ENCODE assay signal across 2 cellular contexts in the genomic region with DNA sequence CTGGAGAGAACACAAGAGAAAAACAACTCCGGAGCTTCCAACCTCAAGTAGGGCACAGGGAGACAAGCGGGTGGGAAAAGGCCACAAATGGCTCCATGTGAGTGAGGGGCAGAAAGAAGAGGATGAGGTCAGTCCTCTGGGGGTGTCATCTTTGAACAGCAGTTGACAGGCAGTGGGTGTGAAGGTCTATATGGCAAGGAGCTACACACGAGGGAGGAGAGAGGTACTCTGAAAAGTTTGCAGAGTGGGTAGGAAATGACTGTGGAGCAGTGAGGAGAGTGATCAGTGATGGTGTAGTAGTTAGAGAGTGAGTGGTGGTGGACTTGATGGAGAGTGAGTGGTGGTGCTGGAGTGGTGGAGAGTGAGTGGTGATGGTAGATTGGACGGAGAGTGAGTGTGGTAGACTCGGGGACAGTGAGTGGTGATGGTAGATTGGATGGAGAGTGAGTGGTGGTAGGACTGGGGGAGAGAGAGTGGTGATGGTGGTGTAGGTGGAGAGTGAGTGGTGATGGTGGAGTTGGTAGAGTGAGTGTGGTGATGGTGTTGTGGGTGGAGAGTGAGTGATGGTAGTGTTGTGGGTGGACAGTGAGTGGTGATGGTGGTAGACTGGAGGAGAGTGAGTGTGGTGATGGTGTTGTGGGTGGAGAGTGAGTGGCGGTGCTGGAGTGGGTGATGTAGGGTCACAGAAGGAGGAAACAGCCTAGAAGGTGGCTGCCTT.
TF ChIP-seq lines count a peak whose summit lies in the region.

No MANE protein-coding gene starts in this region.

TF ChIP-seq in HEK293, 187 proteins besides CTCF, POLR2A, EP300 and RAD21 (continued from another document and continues in another):
- TF ChIP-seq ZFHX2 (tag by site-specific recombination; conservative IDR thresholded peaks at IDR 0.05) (peak; percentile 100), ZNF473 (tag by site-specific recombination; IDR thresholded peaks at IDR 0.05) (peak; percentile 82; the same call in 1 of the 2 replicates), ZNF785 (tag by site-specific recombination; IDR thresholded peaks at IDR 0.05) (peak; percentile 62; the same call in 1 of the 2 replicates), ZNF433 (tag by site-specific recombination; IDR thresholded peaks at IDR 0.05; ENCODE audit: low read depth) (no peak), SALL2 (tag by site-specific recombination; IDR thresholded peaks at IDR 0.05; ENCODE audit: borderline replicate concordance) (0 out of 2 replicates have a peak, but pooled peaks have one; percentile 53), ZNF423 (tag by site-specific recombination; IDR thresholded peaks at IDR 0.05) (no peak), YY2 (tag by site-specific recombination; IDR thresholded peaks at IDR 0.05) (no peak), ZNF239 (tag by site-specific recombination; IDR thresholded peaks at IDR 0.05) (no peak), ZNF121 (tag by site-specific recombination; IDR thresholded peaks at IDR 0.05) (no peak), MZF1 (tag by site-specific recombination; IDR thresholded peaks at IDR 0.05; ENCODE audit: borderline replicate concordance) (no peak), ZNF544 (tag by site-specific recombination; IDR thresholded peaks at IDR 0.05) (peak; percentile 50; the same call in 1 of the 2 replicates), ZSCAN23 (tag by site-specific recombination; IDR thresholded peaks at IDR 0.05) (peak; percentile 65; the same call in 1 of the 2 replicates), HOXA7 (CRISPR knock-in tag; IDR thresholded peaks at IDR 0.05; ENCODE audit: borderline replicate concordance) (no peak), ZNF214 (tag by site-specific recombination; IDR thresholded peaks at IDR 0.05; ENCODE audit: borderline replicate concordance) (no peak), TRIM28 (IDR thresholded peaks at IDR 0.05; ENCODE audit: borderline replicate concordance, low read length) (no peak), ZNF274 (IDR thresholded peaks at IDR 0.05; ENCODE audit: low read length) (no peak), ZNF274 (tag by site-specific recombination; IDR thresholded peaks at IDR 0.05; ENCODE audit: borderline replicate concordance) (no peak), ZFP69B (tag by site-specific recombination; IDR thresholded peaks at IDR 0.05) (peak; percentile 40; the same call in 1 of the 2 replicates), ZNF169 (tag by site-specific recombination; IDR thresholded peaks at IDR 0.05) (no peak), BCL11B (tag by site-specific recombination; IDR thresholded peaks at IDR 0.05; ENCODE audit: low read depth) (peak; percentile 26; the same call in 1 of the 2 replicates), ZNF707 (tag by site-specific recombination; IDR thresholded peaks at IDR 0.05) (peak; percentile 61; the same call in 1 of the 2 replicates), ZNF146 (tag by site-specific recombination; IDR thresholded peaks at IDR 0.05) (peak; percentile 31), ZNF140 (tag by site-specific recombination; IDR thresholded peaks at IDR 0.05) (no peak), ZBTB17 (tag by site-specific recombination; IDR thresholded peaks at IDR 0.05) (peak; percentile 41; the same call in 1 of the 2 replicates)
- TF ChIP-seq, protein P1, sequence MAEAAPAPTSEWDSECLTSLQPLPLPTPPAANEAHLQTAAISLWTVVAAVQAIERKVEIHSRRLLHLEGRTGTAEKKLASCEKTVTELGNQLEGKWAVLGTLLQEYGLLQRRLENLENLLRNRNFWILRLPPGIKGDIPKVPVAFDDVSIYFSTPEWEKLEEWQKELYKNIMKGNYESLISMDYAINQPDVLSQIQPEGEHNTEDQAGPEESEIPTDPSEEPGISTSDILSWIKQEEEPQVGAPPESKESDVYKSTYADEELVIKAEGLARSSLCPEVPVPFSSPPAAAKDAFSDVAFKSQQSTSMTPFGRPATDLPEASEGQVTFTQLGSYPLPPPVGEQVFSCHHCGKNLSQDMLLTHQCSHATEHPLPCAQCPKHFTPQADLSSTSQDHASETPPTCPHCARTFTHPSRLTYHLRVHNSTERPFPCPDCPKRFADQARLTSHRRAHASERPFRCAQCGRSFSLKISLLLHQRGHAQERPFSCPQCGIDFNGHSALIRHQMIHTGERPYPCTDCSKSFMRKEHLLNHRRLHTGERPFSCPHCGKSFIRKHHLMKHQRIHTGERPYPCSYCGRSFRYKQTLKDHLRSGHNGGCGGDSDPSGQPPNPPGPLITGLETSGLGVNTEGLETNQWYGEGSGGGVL (tag by site-specific recombination; IDR thresholded peaks at IDR 0.05) = no peak
- TF ChIP-seq, protein P2, sequence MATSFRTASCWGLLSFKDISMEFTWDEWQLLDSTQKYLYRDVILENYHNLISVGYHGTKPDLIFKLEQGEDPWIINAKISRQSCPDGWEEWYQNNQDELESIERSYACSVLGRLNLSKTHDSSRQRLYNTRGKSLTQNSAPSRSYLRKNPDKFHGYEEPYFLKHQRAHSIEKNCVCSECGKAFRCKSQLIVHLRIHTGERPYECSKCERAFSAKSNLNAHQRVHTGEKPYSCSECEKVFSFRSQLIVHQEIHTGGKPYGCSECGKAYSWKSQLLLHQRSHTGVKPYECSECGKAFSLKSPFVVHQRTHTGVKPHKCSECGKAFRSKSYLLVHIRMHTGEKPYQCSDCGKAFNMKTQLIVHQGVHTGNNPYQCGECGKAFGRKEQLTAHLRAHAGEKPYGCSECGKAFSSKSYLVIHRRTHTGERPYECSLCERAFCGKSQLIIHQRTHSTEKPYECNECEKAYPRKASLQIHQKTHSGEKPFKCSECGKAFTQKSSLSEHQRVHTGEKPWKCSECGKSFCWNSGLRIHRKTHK (tag by site-specific recombination; IDR thresholded peaks at IDR 0.05) = 0 out of 2 replicates have a peak, but pooled peaks have one; percentile 39
- TF ChIP-seq, protein P3, sequence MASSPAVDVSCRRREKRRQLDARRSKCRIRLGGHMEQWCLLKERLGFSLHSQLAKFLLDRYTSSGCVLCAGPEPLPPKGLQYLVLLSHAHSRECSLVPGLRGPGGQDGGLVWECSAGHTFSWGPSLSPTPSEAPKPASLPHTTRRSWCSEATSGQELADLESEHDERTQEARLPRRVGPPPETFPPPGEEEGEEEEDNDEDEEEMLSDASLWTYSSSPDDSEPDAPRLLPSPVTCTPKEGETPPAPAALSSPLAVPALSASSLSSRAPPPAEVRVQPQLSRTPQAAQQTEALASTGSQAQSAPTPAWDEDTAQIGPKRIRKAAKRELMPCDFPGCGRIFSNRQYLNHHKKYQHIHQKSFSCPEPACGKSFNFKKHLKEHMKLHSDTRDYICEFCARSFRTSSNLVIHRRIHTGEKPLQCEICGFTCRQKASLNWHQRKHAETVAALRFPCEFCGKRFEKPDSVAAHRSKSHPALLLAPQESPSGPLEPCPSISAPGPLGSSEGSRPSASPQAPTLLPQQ (tag by site-specific recombination; IDR thresholded peaks at IDR 0.05) = no peak; the same call in 1 of the 2 replicates
- TF ChIP-seq, protein P4, sequence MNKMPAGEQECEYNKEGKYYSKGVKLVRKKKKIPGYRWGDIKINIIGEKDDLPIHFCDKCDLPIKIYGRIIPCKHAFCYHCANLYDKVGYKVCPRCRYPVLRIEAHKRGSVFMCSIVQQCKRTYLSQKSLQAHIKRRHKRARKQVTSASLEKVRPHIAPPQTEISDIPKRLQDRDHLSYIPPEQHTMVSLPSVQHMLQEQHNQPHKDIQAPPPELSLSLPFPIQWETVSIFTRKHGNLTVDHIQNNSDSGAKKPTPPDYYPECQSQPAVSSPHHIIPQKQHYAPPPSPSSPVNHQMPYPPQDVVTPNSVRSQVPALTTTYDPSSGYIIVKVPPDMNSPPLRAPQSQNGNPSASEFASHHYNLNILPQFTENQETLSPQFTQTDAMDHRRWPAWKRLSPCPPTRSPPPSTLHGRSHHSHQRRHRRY (tag by site-specific recombination; IDR thresholded peaks at IDR 0.05) = 0 out of 2 replicates have a peak, but pooled peaks have one; percentile 60

TF ChIP-seq in GM23338, 12 proteins besides CTCF, POLR2A, EP300 and RAD21 (continued from another document):
- TF ChIP-seq, protein P5, sequence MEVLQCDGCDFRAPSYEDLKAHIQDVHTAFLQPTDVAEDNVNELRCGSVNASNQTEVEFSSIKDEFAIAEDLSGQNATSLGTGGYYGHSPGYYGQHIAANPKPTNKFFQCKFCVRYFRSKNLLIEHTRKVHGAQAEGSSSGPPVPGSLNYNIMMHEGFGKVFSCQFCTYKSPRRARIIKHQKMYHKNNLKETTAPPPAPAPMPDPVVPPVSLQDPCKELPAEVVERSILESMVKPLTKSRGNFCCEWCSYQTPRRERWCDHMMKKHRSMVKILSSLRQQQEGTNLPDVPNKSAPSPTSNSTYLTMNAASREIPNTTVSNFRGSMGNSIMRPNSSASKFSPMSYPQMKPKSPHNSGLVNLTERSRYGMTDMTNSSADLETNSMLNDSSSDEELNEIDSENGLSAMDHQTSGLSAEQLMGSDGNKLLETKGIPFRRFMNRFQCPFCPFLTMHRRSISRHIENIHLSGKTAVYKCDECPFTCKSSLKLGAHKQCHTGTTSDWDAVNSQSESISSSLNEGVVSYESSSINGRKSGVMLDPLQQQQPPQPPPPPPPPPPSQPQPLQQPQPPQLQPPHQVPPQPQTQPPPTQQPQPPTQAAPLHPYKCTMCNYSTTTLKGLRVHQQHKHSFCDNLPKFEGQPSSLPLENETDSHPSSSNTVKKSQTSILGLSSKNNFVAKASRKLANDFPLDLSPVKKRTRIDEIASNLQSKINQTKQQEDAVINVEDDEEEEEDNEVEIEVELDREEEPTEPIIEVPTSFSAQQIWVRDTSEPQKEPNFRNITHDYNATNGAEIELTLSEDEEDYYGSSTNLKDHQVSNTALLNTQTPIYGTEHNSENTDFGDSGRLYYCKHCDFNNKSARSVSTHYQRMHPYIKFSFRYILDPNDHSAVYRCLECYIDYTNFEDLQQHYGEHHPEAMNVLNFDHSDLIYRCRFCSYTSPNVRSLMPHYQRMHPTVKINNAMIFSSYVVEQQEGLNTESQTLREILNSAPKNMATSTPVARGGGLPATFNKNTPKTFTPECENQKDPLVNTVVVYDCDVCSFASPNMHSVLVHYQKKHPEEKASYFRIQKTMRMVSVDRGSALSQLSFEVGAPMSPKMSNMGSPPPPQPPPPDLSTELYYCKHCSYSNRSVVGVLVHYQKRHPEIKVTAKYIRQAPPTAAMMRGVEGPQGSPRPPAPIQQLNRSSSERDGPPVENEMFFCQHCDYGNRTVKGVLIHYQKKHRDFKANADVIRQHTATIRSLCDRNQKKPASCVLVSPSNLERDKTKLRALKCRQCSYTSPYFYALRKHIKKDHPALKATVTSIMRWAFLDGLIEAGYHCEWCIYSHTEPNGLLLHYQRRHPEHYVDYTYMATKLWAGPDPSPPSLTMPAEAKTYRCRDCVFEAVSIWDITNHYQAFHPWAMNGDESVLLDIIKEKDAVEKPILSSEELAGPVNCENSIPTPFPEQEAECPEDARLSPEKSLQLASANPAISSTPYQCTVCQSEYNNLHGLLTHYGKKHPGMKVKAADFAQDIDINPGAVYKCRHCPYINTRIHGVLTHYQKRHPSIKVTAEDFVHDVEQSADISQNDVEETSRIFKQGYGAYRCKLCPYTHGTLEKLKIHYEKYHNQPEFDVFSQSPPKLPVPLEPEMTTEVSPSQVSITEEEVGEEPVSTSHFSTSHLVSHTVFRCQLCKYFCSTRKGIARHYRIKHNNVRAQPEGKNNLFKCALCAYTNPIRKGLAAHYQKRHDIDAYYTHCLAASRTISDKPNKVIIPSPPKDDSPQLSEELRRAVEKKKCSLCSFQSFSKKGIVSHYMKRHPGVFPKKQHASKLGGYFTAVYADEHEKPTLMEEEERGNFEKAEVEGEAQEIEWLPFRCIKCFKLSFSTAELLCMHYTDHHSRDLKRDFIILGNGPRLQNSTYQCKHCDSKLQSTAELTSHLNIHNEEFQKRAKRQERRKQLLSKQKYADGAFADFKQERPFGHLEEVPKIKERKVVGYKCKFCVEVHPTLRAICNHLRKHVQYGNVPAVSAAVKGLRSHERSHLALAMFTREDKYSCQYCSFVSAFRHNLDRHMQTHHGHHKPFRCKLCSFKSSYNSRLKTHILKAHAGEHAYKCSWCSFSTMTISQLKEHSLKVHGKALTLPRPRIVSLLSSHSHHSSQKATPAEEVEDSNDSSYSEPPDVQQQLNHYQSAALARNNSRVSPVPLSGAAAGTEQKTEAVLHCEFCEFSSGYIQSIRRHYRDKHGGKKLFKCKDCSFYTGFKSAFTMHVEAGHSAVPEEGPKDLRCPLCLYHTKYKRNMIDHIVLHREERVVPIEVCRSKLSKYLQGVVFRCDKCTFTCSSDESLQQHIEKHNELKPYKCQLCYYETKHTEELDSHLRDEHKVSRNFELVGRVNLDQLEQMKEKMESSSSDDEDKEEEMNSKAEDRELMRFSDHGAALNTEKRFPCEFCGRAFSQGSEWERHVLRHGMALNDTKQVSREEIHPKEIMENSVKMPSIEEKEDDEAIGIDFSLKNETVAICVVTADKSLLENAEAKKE (CRISPR knock-in tag; IDR thresholded peaks at IDR 0.05) = no peak
- TF ChIP-seq, protein P6, sequence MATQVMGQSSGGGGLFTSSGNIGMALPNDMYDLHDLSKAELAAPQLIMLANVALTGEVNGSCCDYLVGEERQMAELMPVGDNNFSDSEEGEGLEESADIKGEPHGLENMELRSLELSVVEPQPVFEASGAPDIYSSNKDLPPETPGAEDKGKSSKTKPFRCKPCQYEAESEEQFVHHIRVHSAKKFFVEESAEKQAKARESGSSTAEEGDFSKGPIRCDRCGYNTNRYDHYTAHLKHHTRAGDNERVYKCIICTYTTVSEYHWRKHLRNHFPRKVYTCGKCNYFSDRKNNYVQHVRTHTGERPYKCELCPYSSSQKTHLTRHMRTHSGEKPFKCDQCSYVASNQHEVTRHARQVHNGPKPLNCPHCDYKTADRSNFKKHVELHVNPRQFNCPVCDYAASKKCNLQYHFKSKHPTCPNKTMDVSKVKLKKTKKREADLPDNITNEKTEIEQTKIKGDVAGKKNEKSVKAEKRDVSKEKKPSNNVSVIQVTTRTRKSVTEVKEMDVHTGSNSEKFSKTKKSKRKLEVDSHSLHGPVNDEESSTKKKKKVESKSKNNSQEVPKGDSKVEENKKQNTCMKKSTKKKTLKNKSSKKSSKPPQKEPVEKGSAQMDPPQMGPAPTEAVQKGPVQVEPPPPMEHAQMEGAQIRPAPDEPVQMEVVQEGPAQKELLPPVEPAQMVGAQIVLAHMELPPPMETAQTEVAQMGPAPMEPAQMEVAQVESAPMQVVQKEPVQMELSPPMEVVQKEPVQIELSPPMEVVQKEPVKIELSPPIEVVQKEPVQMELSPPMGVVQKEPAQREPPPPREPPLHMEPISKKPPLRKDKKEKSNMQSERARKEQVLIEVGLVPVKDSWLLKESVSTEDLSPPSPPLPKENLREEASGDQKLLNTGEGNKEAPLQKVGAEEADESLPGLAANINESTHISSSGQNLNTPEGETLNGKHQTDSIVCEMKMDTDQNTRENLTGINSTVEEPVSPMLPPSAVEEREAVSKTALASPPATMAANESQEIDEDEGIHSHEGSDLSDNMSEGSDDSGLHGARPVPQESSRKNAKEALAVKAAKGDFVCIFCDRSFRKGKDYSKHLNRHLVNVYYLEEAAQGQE (IDR thresholded peaks at IDR 0.05; ENCODE audit: unreplicated experiment) = no peak
- no peak for TF ChIP-seq STAT1 (IDR thresholded peaks at IDR 0.05; ENCODE audit: unreplicated experiment)
- no peak for TF ChIP-seq NANOG (IDR thresholded peaks at IDR 0.05; ENCODE audit: borderline replicate concordance)
- TF ChIP-seq CREB1 (CRISPR knock-in tag; IDR thresholded peaks at IDR 0.05; ENCODE audit: low read depth) = no peak
- TF ChIP-seq JUNB (IDR thresholded peaks at IDR 0.05; ENCODE audit: unreplicated experiment) = no peak
